8 cellular contexts compared by ENCODE assay signal in the genomic region with DNA sequence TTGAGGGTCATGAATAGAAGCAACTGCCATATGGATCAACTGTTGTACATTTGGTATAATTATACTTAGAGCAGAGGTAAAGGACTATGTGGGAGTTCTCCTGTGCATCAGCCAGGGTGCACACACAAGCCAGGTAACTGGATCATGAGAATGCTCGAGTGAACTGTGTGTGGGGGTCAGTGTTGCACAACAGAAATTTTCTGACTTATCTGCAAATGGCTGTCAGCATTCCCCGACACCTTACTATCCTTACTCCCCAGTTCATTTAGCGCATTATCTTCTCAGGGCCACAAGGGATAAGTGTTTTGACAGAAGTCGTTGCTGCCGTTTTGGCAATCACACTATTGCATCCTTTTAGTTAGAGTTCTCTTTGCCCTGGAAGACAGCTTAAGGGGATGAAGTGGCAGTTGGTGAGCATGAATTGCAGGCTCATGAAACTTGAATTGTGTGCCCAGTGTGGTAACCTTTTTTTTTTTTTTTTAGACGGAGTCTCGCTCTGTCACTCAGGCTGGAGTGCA. TPM values are rescaled to one million over a fixed set of nuclear protein-coding genes. Genes with fewer than 3 reads are reported as not detected.
DNase-seq lines count a peak whose midpoint lies in the region; ATAC-seq and TF ChIP-seq lines count a peak whose summit lies in the region.

No MANE protein-coding gene starts in this region.

- no peaks in the 10 kb centered on the region; the same call in 2 of the 3 replicates for H3K9me3 Mint-ChIP-seq in GM23338

- H3K79me2 ChIP-seq in GM23338 (replicated peaks; ENCODE audit: insufficient read depth) = peaks cover 66% of the 10 kb centered on the region
- peaks cover 72% of the 10 kb centered on the region for H3K79me2 ChIP-seq in PC-9 (ENCODE audit: low read depth)

- peaks cover 54% of the 10 kb centered on the region for H3K36me3 Mint-ChIP-seq in GM23338 (ENCODE audit: low read depth)

- CTCF ChIA-PET in PC-9 (lab: Charles Lee) = interaction anchor here (0.8 kb wide), 1 partner anchor 39 kb away, joined by 3 read pairs; no protein-coding TSS in a partner anchor

- intact Hi-C loops in PC-9 (cut with micrococcal nuclease; ENCODE audit: unreplicated experiment) (no loop called here), mucosa of descending colon (cut with DNase I, micrococcal nuclease) (no loop called here)

- H3K4me1 ChIP-seq in GM23338 (ENCODE audit: insufficient read depth) (peaks cover 27% of the 10 kb centered on the region), PC-9 (replicated peaks; ENCODE audit: insufficient read depth) (peaks cover 25% of the 10 kb centered on the region), mucosa of descending colon (ENCODE audit: low read depth) (peaks cover 14% of the 10 kb centered on the region)

- H4K20me1 ChIP-seq in GM23338 (replicated peaks; ENCODE audit: insufficient read depth) (peaks cover 42% of the 10 kb centered on the region), PC-9 (ENCODE audit: insufficient read depth) (peaks cover 56% of the 10 kb centered on the region)

- H3K4me3 ChIP-seq in GM23338 = peak overlapping the region; percentile 100
- peak overlapping the region; percentile 89 for H3K4me3 ChIP-seq in PC-9
- no peak overlapping the region for H3K4me3 ChIP-seq in mucosa of descending colon

- no peaks in the 10 kb centered on the region for H3K9me3 ChIP-seq in PC-9 (ENCODE audit: insufficient read depth, low read depth)
- H3K9me3 ChIP-seq in mucosa of descending colon = no peaks in the 10 kb centered on the region

- H3K27me3 Mint-ChIP-seq in GM23338 (ENCODE audit: insufficient read depth, low read depth, poor library complexity) = peaks cover 20% of the 10 kb centered on the region

- peaks cover 29% of the 10 kb centered on the region for H3K4me1 Mint-ChIP-seq in GM23338

- ATAC-seq in GM23338 (no peak), mucosa of descending colon (no peak), HG03460 (IDR thresholded peaks at IDR 0.05; ENCODE audit: unreplicated experiment) (no peak), HG03520 (IDR thresholded peaks at IDR 0.05; ENCODE audit: unreplicated experiment) (no peak)

- peak overlapping the region; percentile 72; the same call in 1 of the 2 replicates for H3K27ac ChIP-seq in GM23338 (ENCODE audit: low read depth)
- H3K27ac ChIP-seq in PC-9 = peak overlapping the region; percentile 84; the same call in 1 of the 2 replicates
- H3K27ac ChIP-seq in epithelial cell of prostate = peak overlapping the region; percentile 89

- H3F3A ChIP-seq in GM23338 (replicated peaks; ENCODE audit: low read depth) = peaks cover 4% of the 10 kb centered on the region; the same call in 1 of the 2 replicates
- H3F3A ChIP-seq in PC-9 (ENCODE audit: insufficient read depth, low read depth) = peaks cover 10% of the 10 kb centered on the region; the same call in 1 of the 2 replicates

- H3K4me2 ChIP-seq in GM23338 = peak overlapping the region; percentile 90
- H3K4me2 ChIP-seq in PC-9 = peak overlapping the region; percentile 89

- POLR2A ChIA-PET in PC-9 (lab: Charles Lee; ENCODE audit: unreplicated experiment) = interaction anchor here (0.6 kb wide), 1 partner anchor 122 kb away, joined by 23 read pairs; no protein-coding TSS in a partner anchor

- peaks cover 5% of the 10 kb centered on the region; the same call in 1 of the 2 replicates for H3K36me3 ChIP-seq in GM23338 (ENCODE audit: insufficient read depth)
- peaks cover 32% of the 10 kb centered on the region for H3K36me3 ChIP-seq in PC-9 (ENCODE audit: low read depth)
- H3K36me3 ChIP-seq in mucosa of descending colon (ENCODE audit: low read depth) = no peaks in the 10 kb centered on the region

- H3K27ac Mint-ChIP-seq in GM23338 = no peak overlapping the region

- DNase-seq in GM23338 (ENCODE audit: low spot score) (peak; percentile 23), PC-9 (no peak), epithelial cell of prostate (ENCODE audit: low read depth, low spot score) (no peak), putamen (ENCODE audit: low spot score) (peak; percentile 13), mucosa of descending colon (no peak), HPDE6-E6E7 (ENCODE audit: extremely low spot score) (no peak)

- H3K27me3 ChIP-seq in GM23338 (ENCODE audit: insufficient read depth) = no peaks in the 10 kb centered on the region; the same call in 1 of the 2 replicates
- H3K27me3 ChIP-seq in PC-9 (ENCODE audit: insufficient read depth, low read depth) = no peaks in the 10 kb centered on the region

- H3K9me2 ChIP-seq in GM23338 (ENCODE audit: insufficient read depth) (no peaks in the 10 kb centered on the region), PC-9 (ENCODE audit: insufficient read depth) (no peaks in the 10 kb centered on the region)

- H2AFZ ChIP-seq in GM23338 = no peak overlapping the region
- no peak overlapping the region for H2AFZ ChIP-seq in PC-9

- TF ChIP-seq CTCF in GM23338 (conservative IDR thresholded peaks at IDR 0.05; ENCODE audit: low read depth in 2 of 2) (no peak), PC-9 (conservative IDR thresholded peaks at IDR 0.05) (no peak), mucosa of descending colon (IDR thresholded peaks at IDR 0.05) (no peak)

- BruUV-seq in PC-9 (replicated peaks; lab: Mats Ljungman, UMichigan) = no TSS peak

- H3K4me3 Mint-ChIP-seq in GM23338 = peak overlapping the region; percentile 99

TF ChIP-seq in GM23338, 12 proteins besides CTCF, POLR2A, EP300 and RAD21 (continues in another document):
- TF ChIP-seq, protein P1, sequence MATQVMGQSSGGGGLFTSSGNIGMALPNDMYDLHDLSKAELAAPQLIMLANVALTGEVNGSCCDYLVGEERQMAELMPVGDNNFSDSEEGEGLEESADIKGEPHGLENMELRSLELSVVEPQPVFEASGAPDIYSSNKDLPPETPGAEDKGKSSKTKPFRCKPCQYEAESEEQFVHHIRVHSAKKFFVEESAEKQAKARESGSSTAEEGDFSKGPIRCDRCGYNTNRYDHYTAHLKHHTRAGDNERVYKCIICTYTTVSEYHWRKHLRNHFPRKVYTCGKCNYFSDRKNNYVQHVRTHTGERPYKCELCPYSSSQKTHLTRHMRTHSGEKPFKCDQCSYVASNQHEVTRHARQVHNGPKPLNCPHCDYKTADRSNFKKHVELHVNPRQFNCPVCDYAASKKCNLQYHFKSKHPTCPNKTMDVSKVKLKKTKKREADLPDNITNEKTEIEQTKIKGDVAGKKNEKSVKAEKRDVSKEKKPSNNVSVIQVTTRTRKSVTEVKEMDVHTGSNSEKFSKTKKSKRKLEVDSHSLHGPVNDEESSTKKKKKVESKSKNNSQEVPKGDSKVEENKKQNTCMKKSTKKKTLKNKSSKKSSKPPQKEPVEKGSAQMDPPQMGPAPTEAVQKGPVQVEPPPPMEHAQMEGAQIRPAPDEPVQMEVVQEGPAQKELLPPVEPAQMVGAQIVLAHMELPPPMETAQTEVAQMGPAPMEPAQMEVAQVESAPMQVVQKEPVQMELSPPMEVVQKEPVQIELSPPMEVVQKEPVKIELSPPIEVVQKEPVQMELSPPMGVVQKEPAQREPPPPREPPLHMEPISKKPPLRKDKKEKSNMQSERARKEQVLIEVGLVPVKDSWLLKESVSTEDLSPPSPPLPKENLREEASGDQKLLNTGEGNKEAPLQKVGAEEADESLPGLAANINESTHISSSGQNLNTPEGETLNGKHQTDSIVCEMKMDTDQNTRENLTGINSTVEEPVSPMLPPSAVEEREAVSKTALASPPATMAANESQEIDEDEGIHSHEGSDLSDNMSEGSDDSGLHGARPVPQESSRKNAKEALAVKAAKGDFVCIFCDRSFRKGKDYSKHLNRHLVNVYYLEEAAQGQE (IDR thresholded peaks at IDR 0.05; ENCODE audit: unreplicated experiment) = no peak
- TF ChIP-seq STAT1 (IDR thresholded peaks at IDR 0.05; ENCODE audit: unreplicated experiment) = no peak
- no peak for TF ChIP-seq EZH2 (IDR thresholded peaks at IDR 0.05; ENCODE audit: low read depth, unreplicated experiment)
- TF ChIP-seq ZNF331 (CRISPR knock-in tag; IDR thresholded peaks at IDR 0.05; ENCODE audit: low read depth) = no peak
- no peak for TF ChIP-seq JUNB (IDR thresholded peaks at IDR 0.05; ENCODE audit: unreplicated experiment)
- TF ChIP-seq CREB1 (CRISPR knock-in tag; IDR thresholded peaks at IDR 0.05; ENCODE audit: low read depth) = no peak
- TF ChIP-seq POLR2AphosphoS5 (IDR thresholded peaks at IDR 0.05; ENCODE audit: low read depth) = no peak
- TF ChIP-seq, protein P2, sequence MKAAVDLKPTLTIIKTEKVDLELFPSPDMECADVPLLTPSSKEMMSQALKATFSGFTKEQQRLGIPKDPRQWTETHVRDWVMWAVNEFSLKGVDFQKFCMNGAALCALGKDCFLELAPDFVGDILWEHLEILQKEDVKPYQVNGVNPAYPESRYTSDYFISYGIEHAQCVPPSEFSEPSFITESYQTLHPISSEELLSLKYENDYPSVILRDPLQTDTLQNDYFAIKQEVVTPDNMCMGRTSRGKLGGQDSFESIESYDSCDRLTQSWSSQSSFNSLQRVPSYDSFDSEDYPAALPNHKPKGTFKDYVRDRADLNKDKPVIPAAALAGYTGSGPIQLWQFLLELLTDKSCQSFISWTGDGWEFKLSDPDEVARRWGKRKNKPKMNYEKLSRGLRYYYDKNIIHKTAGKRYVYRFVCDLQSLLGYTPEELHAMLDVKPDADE (IDR thresholded peaks at IDR 0.05) = no peak
- TF ChIP-seq NANOG (IDR thresholded peaks at IDR 0.05; ENCODE audit: borderline replicate concordance) = no peak
- TF ChIP-seq EZH2phosphoT487 (IDR thresholded peaks at IDR 0.05; ENCODE audit: unreplicated experiment) = no peak

RNA-seq across cellular contexts. Expression of a gene that starts 1.7 kb away (rescaled TPM):
- 440 and 530 TPM in 2 replicates for total RNA-seq in GM23338 (2014; rRNA removed; shearing (Covaris generic))
- 163 and 177 TPM in 2 replicates for polyA plus RNA-seq in GM23338 (2016; fragmentation: Nextera tagmentation; extraction: Ambion mirVana)
- total RNA-seq in PC-9 (2021) = 712 and 792 TPM in 2 replicates
- 100 to 1,000 TPM; 485 to 598 (median 521) TPM for total RNA-seq in mucosa of descending colon

RNA-seq across cellular contexts. Expression of a gene that starts 19.6 kb away (rescaled TPM):
- total RNA-seq in GM23338 (2014; rRNA removed; shearing (Covaris generic)) = 0.52 and 2.3 TPM in 2 replicates
- 0.37 and 0.38 TPM in 2 replicates for polyA plus RNA-seq in GM23338 (2016; fragmentation: Nextera tagmentation; extraction: Ambion mirVana)
- total RNA-seq in PC-9 (2021) = not detected in 2 replicates
- total RNA-seq in mucosa of descending colon = not detected

RNA-seq across cellular contexts. Expression of a gene that starts 32.2 kb away (rescaled TPM):
- 43.8 and 43.9 TPM in 2 replicates for total RNA-seq in GM23338 (2014; rRNA removed; shearing (Covaris generic))
- 9.6 and 9.8 TPM in 2 replicates for polyA plus RNA-seq in GM23338 (2016; fragmentation: Nextera tagmentation; extraction: Ambion mirVana)
- total RNA-seq in PC-9 (2021) (25.7 and 34.0 TPM in 2 replicates), mucosa of descending colon (10 to 100 TPM; 26.0 to 34.0 (median 28.6) TPM)

Comparison
In these comparisons a context has a peak if more than half of its experiments do, and no peak if none do; other contexts are left out.
1. DNase-seq: peak in GM23338 (single experiment) and putamen (single experiment); none in PC-9 (0 of 2), epithelial cell of prostate (single experiment), mucosa of descending colon (0 of 3) and HPDE6-E6E7 (single experiment).
2. Peak in every context shown above with its lines, with median percentiles within 50 percentile points of each other: H3K27ac ChIP-seq.